In the genomic region with DNA sequence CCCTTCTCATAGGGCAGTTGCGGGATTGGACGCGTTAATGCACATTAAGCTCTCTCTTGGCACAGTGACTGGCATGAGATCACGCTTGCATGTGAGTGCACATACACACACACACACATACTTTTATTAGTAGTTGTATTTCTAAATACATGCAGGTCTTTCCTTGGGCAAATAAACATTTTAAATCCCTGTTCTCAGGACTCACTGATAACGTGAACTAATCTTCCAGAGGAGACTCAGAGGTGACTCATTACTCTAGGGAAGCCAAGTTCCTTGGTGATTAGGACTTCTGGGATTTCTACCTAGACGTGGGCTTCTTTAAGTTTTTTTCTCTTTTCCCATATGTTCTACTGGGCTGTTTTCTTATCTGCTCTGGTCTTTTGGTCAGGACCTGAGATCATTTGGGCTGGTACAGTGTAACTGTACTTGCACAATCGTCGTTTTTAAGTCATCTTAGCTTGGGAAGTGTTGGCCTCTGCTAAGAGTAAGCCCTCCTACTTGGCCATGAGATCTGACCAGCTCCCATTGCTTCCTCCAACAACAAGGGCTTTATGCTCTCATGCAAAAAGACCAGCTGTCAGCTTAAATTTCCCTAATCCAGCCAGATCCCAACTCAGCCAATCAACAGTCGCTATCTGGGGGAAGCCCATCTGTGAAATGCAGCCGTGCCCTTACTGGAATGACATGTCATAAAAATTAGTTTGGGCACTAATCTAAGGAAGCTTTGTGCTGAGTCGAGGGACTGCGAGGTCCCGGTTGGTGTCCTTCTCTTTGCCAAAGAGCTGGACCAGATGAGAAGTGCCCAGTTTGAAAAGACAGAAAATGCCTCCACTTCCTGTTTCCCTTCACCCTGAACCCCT, we compare ENCODE assay signal across 1 cellular context.
A peak's percentile ranks its signal among the peaks of the same experiment; 100 is the strongest.
TF ChIP-seq lines count a peak whose summit lies in the region.

No MANE protein-coding gene starts in this region.

TF ChIP-seq in HEK293, 187 proteins besides CTCF, POLR2A, EP300 and RAD21 (continued from another document):
- TF ChIP-seq ZNF335 (tag by site-specific recombination; conservative IDR thresholded peaks at IDR 0.05), result peak; percentile 17; the same call in 1 of the 2 replicates
- TF ChIP-seq ZNF776 (tag by site-specific recombination; IDR thresholded peaks at IDR 0.05; ENCODE audit: borderline replicate concordance), result peak; percentile 21; the same call in 1 of the 2 replicates
- TF ChIP-seq, protein P1, sequence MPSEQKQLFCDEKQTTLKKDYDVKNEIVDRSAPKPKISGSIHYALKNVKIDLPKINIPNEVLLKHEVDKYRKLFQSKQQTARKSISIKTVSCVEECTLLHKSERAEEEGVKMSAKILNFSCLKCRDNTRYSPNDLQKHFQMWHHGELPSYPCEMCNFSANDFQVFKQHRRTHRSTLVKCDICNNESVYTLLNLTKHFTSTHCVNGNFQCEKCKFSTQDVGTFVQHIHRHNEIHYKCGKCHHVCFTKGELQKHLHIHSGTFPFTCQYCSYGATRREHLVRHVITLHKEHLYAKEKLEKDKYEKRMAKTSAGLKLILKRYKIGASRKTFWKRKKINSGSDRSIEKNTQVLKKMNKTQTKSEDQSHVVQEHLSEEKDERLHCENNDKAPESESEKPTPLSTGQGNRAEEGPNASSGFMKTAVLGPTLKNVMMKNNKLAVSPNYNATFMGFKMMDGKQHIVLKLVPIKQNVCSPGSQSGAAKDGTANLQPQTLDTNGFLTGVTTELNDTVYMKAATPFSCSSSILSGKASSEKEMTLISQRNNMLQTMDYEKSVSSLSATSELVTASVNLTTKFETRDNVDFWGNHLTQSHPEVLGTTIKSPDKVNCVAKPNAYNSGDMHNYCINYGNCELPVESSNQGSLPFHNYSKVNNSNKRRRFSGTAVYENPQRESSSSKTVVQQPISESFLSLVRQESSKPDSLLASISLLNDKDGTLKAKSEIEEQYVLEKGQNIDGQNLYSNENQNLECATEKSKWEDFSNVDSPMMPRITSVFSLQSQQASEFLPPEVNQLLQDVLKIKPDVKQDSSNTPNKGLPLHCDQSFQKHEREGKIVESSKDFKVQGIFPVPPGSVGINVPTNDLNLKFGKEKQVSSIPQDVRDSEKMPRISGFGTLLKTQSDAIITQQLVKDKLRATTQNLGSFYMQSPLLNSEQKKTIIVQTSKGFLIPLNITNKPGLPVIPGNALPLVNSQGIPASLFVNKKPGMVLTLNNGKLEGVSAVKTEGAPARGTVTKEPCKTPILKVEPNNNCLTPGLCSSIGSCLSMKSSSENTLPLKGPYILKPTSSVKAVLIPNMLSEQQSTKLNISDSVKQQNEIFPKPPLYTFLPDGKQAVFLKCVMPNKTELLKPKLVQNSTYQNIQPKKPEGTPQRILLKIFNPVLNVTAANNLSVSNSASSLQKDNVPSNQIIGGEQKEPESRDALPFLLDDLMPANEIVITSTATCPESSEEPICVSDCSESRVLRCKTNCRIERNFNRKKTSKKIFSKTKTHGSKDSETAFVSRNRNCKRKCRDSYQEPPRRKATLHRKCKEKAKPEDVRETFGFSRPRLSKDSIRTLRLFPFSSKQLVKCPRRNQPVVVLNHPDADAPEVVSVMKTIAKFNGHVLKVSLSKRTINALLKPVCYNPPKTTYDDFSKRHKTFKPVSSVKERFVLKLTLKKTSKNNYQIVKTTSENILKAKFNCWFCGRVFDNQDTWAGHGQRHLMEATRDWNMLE (tag by site-specific recombination; conservative IDR thresholded peaks at IDR 0.05; ENCODE audit: low read depth), result 0 out of 2 replicates have a peak, but pooled peaks have one; percentile 15
